In genomic region chr3:54733079-54733478, GRCh38 we compare ENCODE assay signal across 13 cellular contexts.
A peak's percentile ranks its signal among the peaks of the same experiment; 100 is the strongest.
DNase-seq lines count a peak whose midpoint lies in the region; ATAC-seq and TF ChIP-seq lines count a peak whose summit lies in the region.
"Had no signal": no experiment of that assay in that cellular context is flagged by ENCODE, and none has a peak within 500 bp of the region (broad histone marks: within the 10 kb centered on the region; RNA-seq: fewer than 3 reads in every experiment).

No MANE protein-coding gene starts in this region.

- peak; percentile 33 for DNase-seq in NCI-H1105 (lab: John Stamatoyannopoulos, UW)
- DNase-seq in NCI-H2081 (lab: John Stamatoyannopoulos, UW), result peak; percentile 3 to 66
- peak; percentile 3 to 38 for DNase-seq in SHP77 (lab: John Stamatoyannopoulos, UW)
- DNase-seq in retinal pigment epithelial cell (ENCODE audit: low read depth), result peak; percentile 18
- no peak for DNase-seq in stomach
- no peak for DNase-seq in mesenchymal stem cell
- DNase-seq: CD8-positive, alpha-beta T cell; EL; MM.1S; NCI-H187 had no signal

- no peak for TF ChIP-seq EP300 in stomach (IDR thresholded peaks at IDR 0.05)

- no peak overlapping the region for H3K23ac ChIP-seq in mesenchymal stem cell (ENCODE audit: low read length in 2 of 2)

- no peak for TF ChIP-seq POLR2A in stomach (IDR thresholded peaks at IDR 0.05)

- no peak overlapping the region for H3K27ac ChIP-seq in stomach
- H3K27ac ChIP-seq in mesenchymal stem cell (ENCODE audit: low read length, poor library complexity, severe bottlenecking), result no peak overlapping the region

- H3K36me3 ChIP-seq in stomach (no peaks in the 10 kb centered on the region), mesenchymal stem cell (ENCODE audit: control insufficient read depth in 1 of 2, insufficient read depth in 2 of 2, low read depth in 1 of 2, low read length in 2 of 2) (no peaks in the 10 kb centered on the region)

- ATAC-seq in GM21786 (IDR thresholded peaks at IDR 0.05; ENCODE audit: unreplicated experiment), result no peak
- ATAC-seq: CD8-positive, alpha-beta T cell; Panc1; Right ventricle myocardium inferior had no signal

- no peak overlapping the region for H3K4ac ChIP-seq in mesenchymal stem cell (ENCODE audit: low read depth in 1 of 2, low read length in 2 of 2)

- 48 to 61% (median 53%) methylated on average over 4 of the region's 4 CpGs for WGBS in stomach, 5 donors
- 81% methylated on average over 4 of the region's 4 CpGs for WGBS in mesenchymal stem cell

- H3K79me1 ChIP-seq in mesenchymal stem cell (replicated peaks; ENCODE audit: low read length, poor library complexity, severe bottlenecking), result no peaks in the 10 kb centered on the region

- TF ChIP-seq CTCF in retinal pigment epithelial cell (conservative IDR thresholded peaks at IDR 0.05; ENCODE audit: low read depth, low read length) (no peak), stomach (IDR thresholded peaks at IDR 0.05) (no peak)

- H3K14ac ChIP-seq in mesenchymal stem cell (ENCODE audit: low read length in 2 of 2), result no peak overlapping the region

- H2BK15ac ChIP-seq in mesenchymal stem cell (ENCODE audit: low read depth, poor library complexity, severe bottlenecking), result no peak overlapping the region

- intact Hi-C loops in stomach (cut with DNase I; ENCODE audit: low total_unique reads), result no loop called here

- no peak overlapping the region for H4K8ac ChIP-seq in mesenchymal stem cell (ENCODE audit: low read length)

- H3K4me1 ChIP-seq in stomach, result no peaks in the 10 kb centered on the region
- H3K4me1 ChIP-seq in mesenchymal stem cell (ENCODE audit: control insufficient read depth, insufficient read depth, low read depth, low read length), result no peaks in the 10 kb centered on the region

- H3K9me3 ChIP-seq in stomach (peaks cover 0 to 4% (median 0%) of the 10 kb centered on the region in 4 donors), mesenchymal stem cell (ENCODE audit: control insufficient read depth, low read length) (peaks cover 12% of the 10 kb centered on the region)

- no peak overlapping the region for H2AK5ac ChIP-seq in mesenchymal stem cell (ENCODE audit: low read length, severe bottlenecking)

- H2BK120ac ChIP-seq in mesenchymal stem cell (ENCODE audit: low read depth, low read length), result no peak overlapping the region

- no peak overlapping the region for H3K4me2 ChIP-seq in mesenchymal stem cell (ENCODE audit: low read length, poor library complexity, severe bottlenecking)

- H3K27me3 ChIP-seq in stomach (no peaks in the 10 kb centered on the region), mesenchymal stem cell (ENCODE audit: control insufficient read depth in 1 of 2, insufficient read depth in 1 of 2, low read length in 2 of 2) (no peaks in the 10 kb centered on the region)

- no peak overlapping the region for H3K18ac ChIP-seq in mesenchymal stem cell (ENCODE audit: low read depth in 1 of 2, low read length in 2 of 2)

- no peak overlapping the region for H3K9ac ChIP-seq in mesenchymal stem cell (ENCODE audit: low read length)

- H2AFZ ChIP-seq in mesenchymal stem cell (ENCODE audit: low read depth, low read length), result no peak overlapping the region

- H2BK5ac ChIP-seq in mesenchymal stem cell (ENCODE audit: low read depth, low read length, poor library complexity, severe bottlenecking), result no peak overlapping the region

- H2BK12ac ChIP-seq in mesenchymal stem cell (ENCODE audit: low read length in 2 of 2), result no peak overlapping the region

- H3K4me3 ChIP-seq in retinal pigment epithelial cell (ENCODE audit: low read length) (no peak overlapping the region), stomach (no peak overlapping the region), mesenchymal stem cell (ENCODE audit: insufficient read depth in 1 of 2, low read depth in 1 of 2, low read length in 2 of 2) (no peak overlapping the region)

- H4K91ac ChIP-seq in mesenchymal stem cell (ENCODE audit: low read length), result no peak overlapping the region

Comparison
In these comparisons a context has a peak if more than half of its experiments do, and no peak if none do; other contexts are left out.
1. DNase-seq: peak in NCI-H1105 (single experiment), NCI-H2081 (2 of 2), SHP77 (2 of 2) and retinal pigment epithelial cell (single experiment); none in stomach (single experiment) and mesenchymal stem cell (single experiment).